Comparison of ENCODE assay signal across 11 cellular contexts in the genomic region with DNA sequence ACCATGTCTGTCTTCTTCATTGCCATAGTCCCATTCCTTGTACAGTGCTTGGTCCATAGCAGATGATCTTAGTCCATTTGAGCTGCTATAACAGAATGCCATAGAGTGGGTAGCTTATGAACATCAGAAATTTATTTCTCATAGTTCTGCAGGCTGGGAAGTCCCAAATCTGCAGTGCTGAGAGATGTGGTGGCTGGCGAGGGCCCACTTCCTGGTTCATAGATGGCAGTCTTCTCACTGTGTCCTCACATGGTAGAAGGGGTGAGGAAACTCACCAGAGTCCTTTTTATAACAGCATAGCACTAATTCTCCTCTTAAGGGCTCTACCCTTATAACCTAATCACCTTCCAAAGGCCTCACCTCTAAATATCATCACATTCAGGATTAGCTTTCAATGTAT. TPM values are rescaled to one million over a fixed set of nuclear protein-coding genes. Genes with fewer than 3 reads are reported as not detected.
DNase-seq lines count a peak whose midpoint lies in the region; ATAC-seq and TF ChIP-seq lines count a peak whose summit lies in the region.
"Had no signal": no experiment of that assay in that cellular context is flagged by ENCODE, and none has a peak within 500 bp of the region (broad histone marks: within the 10 kb centered on the region; RNA-seq: fewer than 3 reads in every experiment).

No MANE protein-coding gene starts in this region.

- DNase-seq in activated B cell treated with CpG ODN at 0.5 μM for 24 hours (no peak), HK-2 (ENCODE audit: unreplicated experiment) (no peak), substantia nigra (lab: John Stamatoyannopoulos, UW) (no peak), NCI-H510A (lab: John Stamatoyannopoulos, UW) (no peak), hypothalamus (lab: John Stamatoyannopoulos, UW) (no peak)
- DNase-seq in stimulated activated CD4-positive, alpha-beta T cell treated with anti-CD3 and anti-CD28 coated beads, Interleukin-1b, Interleukin-23, amount 100 ng/mL, for 48 hours: peak; percentile 58
- DNase-seq: caudate nucleus had no signal

- no peak overlapping the region for H3K27ac ChIP-seq in substantia nigra (ENCODE audit: low read depth, low read length, poor library complexity, severe bottlenecking)
- H3K27ac ChIP-seq: C4-2B, VCaP had no signal

- H3K27ac Mint-ChIP-seq in activated B cell treated with CpG ODN at 0.5 μM for 24 hours: peak overlapping the region; percentile 81
- H3K27ac Mint-ChIP-seq in activated naive CD8-positive, alpha-beta T cell: peak overlapping the region; percentile 96

- CTCF ChIA-PET in activated B cell treated with CpG ODN at 0.5 μM for 24 hours (lab: Charles Lee): interaction anchor here (1.5 kb wide), 1 partner anchor 89 kb away, joined by 7 read pairs; no protein-coding TSS in a partner anchor

- no peak for TF ChIP-seq CTCF in activated B cell treated with CpG ODN at 0.5 μM for 24 hours (IDR thresholded peaks at IDR 0.05)

- POLR2A ChIA-PET in activated B cell treated with CpG ODN at 0.5 μM for 24 hours (lab: Charles Lee): interaction anchor here (0.7 to 2.4 kb wide), 5 partner anchors 20 to 120 kb away, joined by 3 to 21 read pairs (median 14); partner anchors contain the start of gene RAP1A

- H3K27me3 Mint-ChIP-seq in activated B cell treated with CpG ODN at 0.5 μM for 24 hours: no peaks in the 10 kb centered on the region
- no peaks in the 10 kb centered on the region for H3K27me3 Mint-ChIP-seq in activated naive CD8-positive, alpha-beta T cell

- peak; percentile 26 for ATAC-seq in GM18502 (IDR thresholded peaks at IDR 0.05; ENCODE audit: poor library complexity, unreplicated experiment)
- ATAC-seq in activated B cell treated with CpG ODN at 0.5 μM for 24 hours (ENCODE audit: low read depth): peak; percentile 48

- intact Hi-C loops in activated B cell treated with CpG ODN at 0.5 μM for 24 hours (cut with micrococcal nuclease): no loop called here

- H3K4me3 Mint-ChIP-seq in activated B cell treated with CpG ODN at 0.5 μM for 24 hours: peak overlapping the region; percentile 50
- peak overlapping the region; percentile 25 for H3K4me3 Mint-ChIP-seq in activated naive CD8-positive, alpha-beta T cell

- H3K4me1 Mint-ChIP-seq in activated B cell treated with CpG ODN at 0.5 μM for 24 hours: peaks cover 87% of the 10 kb centered on the region
- peaks cover 97% of the 10 kb centered on the region for H3K4me1 Mint-ChIP-seq in activated naive CD8-positive, alpha-beta T cell (ENCODE audit: low read depth)

- H3K36me3 Mint-ChIP-seq in activated B cell treated with CpG ODN at 0.5 μM for 24 hours (ENCODE audit: low read depth): no peaks in the 10 kb centered on the region
- no peaks in the 10 kb centered on the region for H3K36me3 Mint-ChIP-seq in activated naive CD8-positive, alpha-beta T cell

- H3K9me3 Mint-ChIP-seq in activated B cell treated with CpG ODN at 0.5 μM for 24 hours: no peaks in the 10 kb centered on the region
- H3K9me3 Mint-ChIP-seq in activated naive CD8-positive, alpha-beta T cell (ENCODE audit: low read depth): no peaks in the 10 kb centered on the region

RNA-seq across cellular contexts. Expression of gene RAP1A, which starts 23.1 kb away (rescaled TPM):
- 92.4 and 93.8 TPM in 2 replicates for total RNA-seq in activated B cell treated with CpG ODN at 0.5 μM for 24 hours
